13 cellular contexts compared by ENCODE assay signal in the genomic region with DNA sequence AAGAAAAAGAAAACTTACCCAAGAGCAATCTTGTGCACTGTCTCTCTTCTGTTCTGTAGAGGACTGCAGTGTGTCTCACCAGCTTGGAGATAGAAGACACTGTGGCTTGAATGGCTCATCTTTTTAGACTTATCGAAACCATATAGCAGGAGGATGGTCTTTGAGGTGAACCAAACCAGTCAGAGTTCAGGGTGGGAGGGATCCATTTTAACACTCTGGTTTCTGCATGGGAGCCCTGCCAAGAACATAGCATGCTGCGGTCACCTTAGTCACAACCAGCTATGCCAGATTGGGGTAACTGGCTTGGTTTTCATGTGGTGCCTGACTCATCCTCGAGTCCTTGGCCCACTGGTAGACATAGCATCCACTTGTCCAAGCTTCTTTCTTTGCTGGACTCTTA.
A peak's percentile ranks its signal among the peaks of the same experiment; 100 is the strongest.
DNase-seq lines count a peak whose midpoint lies in the region; ATAC-seq and TF ChIP-seq lines count a peak whose summit lies in the region.
"Had no signal": no experiment of that assay in that cellular context is flagged by ENCODE, and none has a peak within 500 bp of the region (broad histone marks: within the 10 kb centered on the region; RNA-seq: fewer than 3 reads in every experiment).

No MANE protein-coding gene starts in this region.

- H3K27ac ChIP-seq in breast epithelium: no peak overlapping the region
- no peak overlapping the region for H3K27ac ChIP-seq in naive thymus-derived CD4-positive, alpha-beta T cell (ENCODE audit: low read depth, low read length)
- H3K27ac ChIP-seq: WERI-Rb-1 had no signal

- no peak overlapping the region for H3K27ac Mint-ChIP-seq in MCF 10A (ENCODE audit: low read depth, unreplicated experiment)
- H3K27ac Mint-ChIP-seq in naive thymus-derived CD4-positive, alpha-beta T cell: no peak overlapping the region
- no peak overlapping the region for H3K27ac Mint-ChIP-seq in activated CD4-positive, alpha-beta T cell treated with anti-CD3 and anti-CD28 coated beads for 36 hours
- H3K27ac Mint-ChIP-seq: activated T-helper 2 cell treated with anti-CD3 and anti-CD28 coated beads, Interferon-gamma antibody, Interleukin-2, Interleukin-4, amounts not matched to agents 10 μg/mL and 5 μg/mL and 100 μg/mL, durations not matched to agents 14 hours and 24 hours and 36 hours; nephron had no signal

- H3K27me3 Mint-ChIP-seq in MCF 10A (ENCODE audit: insufficient read depth, unreplicated experiment): no peaks in the 10 kb centered on the region
- peaks cover 0 to 18% (median 5%) of the 10 kb centered on the region in 5 donors for H3K27me3 Mint-ChIP-seq in naive thymus-derived CD4-positive, alpha-beta T cell
- H3K27me3 Mint-ChIP-seq in activated CD4-positive, alpha-beta T cell treated with anti-CD3 and anti-CD28 coated beads for 36 hours: peaks cover 2% of the 10 kb centered on the region

- H3K4me1 ChIP-seq in breast epithelium: no peaks in the 10 kb centered on the region
- H3K4me1 ChIP-seq in naive thymus-derived CD4-positive, alpha-beta T cell (ENCODE audit: control insufficient read depth in 2 of 2, insufficient read depth in 2 of 2, low read length in 2 of 2): no peaks in the 10 kb centered on the region

- peaks cover 7% of the 10 kb centered on the region for H3K36me3 Mint-ChIP-seq in MCF 10A (ENCODE audit: insufficient read depth, unreplicated experiment)
- no peaks in the 10 kb centered on the region for H3K36me3 Mint-ChIP-seq in naive thymus-derived CD4-positive, alpha-beta T cell
- H3K36me3 Mint-ChIP-seq in activated CD4-positive, alpha-beta T cell treated with anti-CD3 and anti-CD28 coated beads for 36 hours (ENCODE audit: low read depth): no peaks in the 10 kb centered on the region

- H3K4me1 Mint-ChIP-seq in MCF 10A (ENCODE audit: insufficient read depth, unreplicated experiment): peaks cover 10% of the 10 kb centered on the region
- H3K4me1 Mint-ChIP-seq in naive thymus-derived CD4-positive, alpha-beta T cell: no peaks in the 10 kb centered on the region
- no peaks in the 10 kb centered on the region for H3K4me1 Mint-ChIP-seq in activated CD4-positive, alpha-beta T cell treated with anti-CD3 and anti-CD28 coated beads for 36 hours

- H3K4me3 ChIP-seq in breast epithelium (no peak overlapping the region), fibroblast of mammary gland (ENCODE audit: control insufficient read depth, low read depth, low read length) (peak overlapping the region; percentile 15)
- no peak overlapping the region for H3K4me3 ChIP-seq in naive thymus-derived CD4-positive, alpha-beta T cell (ENCODE audit: low read length)

- H3K36me3 ChIP-seq in breast epithelium: no peaks in the 10 kb centered on the region
- no peaks in the 10 kb centered on the region for H3K36me3 ChIP-seq in naive thymus-derived CD4-positive, alpha-beta T cell (ENCODE audit: control insufficient read depth in 2 of 3, insufficient read depth in 3 of 3, low read length in 3 of 3)
- H3K36me3 ChIP-seq: WERI-Rb-1 had no signal

- H3K9me3 ChIP-seq in breast epithelium: no peaks in the 10 kb centered on the region
- no peaks in the 10 kb centered on the region for H3K9me3 ChIP-seq in naive thymus-derived CD4-positive, alpha-beta T cell (ENCODE audit: control insufficient read depth in 2 of 3, low read length in 3 of 3)

- peak; percentile 95 for ATAC-seq in SK-N-SH treated with all-trans-retinoic acid at 6 μM for 48 hours
- ATAC-seq in HG03045 (IDR thresholded peaks at IDR 0.05; ENCODE audit: unreplicated experiment): no peak
- ATAC-seq in naive thymus-derived CD4-positive, alpha-beta T cell: no peak
- no peak for ATAC-seq in activated CD4-positive, alpha-beta T cell treated with anti-CD3 and anti-CD28 coated beads for 36 hours

- H3K27me3 ChIP-seq in breast epithelium: no peaks in the 10 kb centered on the region
- H3K27me3 ChIP-seq in naive thymus-derived CD4-positive, alpha-beta T cell (ENCODE audit: control insufficient read depth in 2 of 2, insufficient read depth in 2 of 2, low read length in 2 of 2): no peaks in the 10 kb centered on the region

- POLR2A ChIA-PET in MCF 10A (lab: Yijun Ruan, JAX): interaction anchor here (0.6 kb wide), 2 partner anchors 135 to 137 kb away, joined by 3 to 4 read pairs; no protein-coding TSS in a partner anchor
- POLR2A ChIA-PET in naive thymus-derived CD4-positive, alpha-beta T cell (lab: Charles Lee): no interaction called here
- POLR2A ChIA-PET in activated CD4-positive, alpha-beta T cell treated with anti-CD3 and anti-CD28 coated beads for 36 hours (lab: Charles Lee): no interaction called here

- TF ChIP-seq CTCF in MCF 10A (IDR thresholded peaks at IDR 0.05; ENCODE audit: unreplicated experiment) (no peak), breast epithelium (IDR thresholded peaks at IDR 0.05) (no peak), fibroblast of mammary gland (conservative IDR thresholded peaks at IDR 0.05; ENCODE audit: control insufficient read depth, insufficient read depth, low read depth, low read length) (no peak)

- no peaks in the 10 kb centered on the region for H3K9me3 Mint-ChIP-seq in MCF 10A (ENCODE audit: unreplicated experiment)
- peaks cover 0 to 8% (median 2%) of the 10 kb centered on the region in 11 donors for H3K9me3 Mint-ChIP-seq in naive thymus-derived CD4-positive, alpha-beta T cell
- no peaks in the 10 kb centered on the region for H3K9me3 Mint-ChIP-seq in activated CD4-positive, alpha-beta T cell treated with anti-CD3 and anti-CD28 coated beads for 36 hours (ENCODE audit: low read depth)
- H3K9me3 Mint-ChIP-seq: activated T-helper 2 cell treated with anti-CD3 and anti-CD28 coated beads, Interferon-gamma antibody, Interleukin-2, Interleukin-4, amounts not matched to agents 10 μg/mL and 5 μg/mL and 100 μg/mL, durations not matched to agents 14 hours and 24 hours and 36 hours; nephron had no signal

- no peak overlapping the region for H3K4me3 Mint-ChIP-seq in MCF 10A (ENCODE audit: unreplicated experiment)
- no peak overlapping the region for H3K4me3 Mint-ChIP-seq in naive thymus-derived CD4-positive, alpha-beta T cell
- no peak overlapping the region for H3K4me3 Mint-ChIP-seq in activated CD4-positive, alpha-beta T cell treated with anti-CD3 and anti-CD28 coated beads for 36 hours
- H3K4me3 Mint-ChIP-seq: nephron had no signal

- no peak for TF ChIP-seq POLR2A in breast epithelium (IDR thresholded peaks at IDR 0.05)

- peak; percentile 99 for DNase-seq in MCF 10A (ENCODE audit: unreplicated experiment)
- DNase-seq in breast epithelium (ENCODE audit: low spot score in 2 of 2): no peak
- peak; percentile 100 for DNase-seq in fibroblast of mammary gland (ENCODE audit: low read depth)
- DNase-seq in naive thymus-derived CD4-positive, alpha-beta T cell: no peak
- no peak for DNase-seq in activated CD4-positive, alpha-beta T cell treated with anti-CD3 and anti-CD28 coated beads for 36 hours
- DNase-seq in T-helper 2 cell: no peak
- DNase-seq: 8988T, NCI-H146, WERI-Rb-1 had no signal

- CTCF ChIA-PET in MCF 10A (lab: Yijun Ruan, JAX): interaction anchor here (0.7 to 1.0 kb wide), 2 partner anchors 39 to 137 kb away, joined by 3 read pairs; no protein-coding TSS in a partner anchor
- CTCF ChIA-PET in naive thymus-derived CD4-positive, alpha-beta T cell (lab: Charles Lee): no interaction called here
- CTCF ChIA-PET in activated CD4-positive, alpha-beta T cell treated with anti-CD3 and anti-CD28 coated beads for 36 hours (lab: Charles Lee): interaction anchor here (0.6 kb wide), 1 partner anchor 158 kb away, joined by 3 read pairs; no protein-coding TSS in a partner anchor

- no TSS peak for BruUV-seq in MCF 10A (replicated peaks; lab: Mats Ljungman, UMichigan)

- intact Hi-C loops in MCF 10A (cut with micrococcal nuclease) (no loop called here), breast epithelium (cut with DNase I; ENCODE audit: low total_unique reads) (no loop called here)
- intact Hi-C loops in naive thymus-derived CD4-positive, alpha-beta T cell (cut with micrococcal nuclease): no loop called here
- intact Hi-C loops in activated CD4-positive, alpha-beta T cell treated with anti-CD3 and anti-CD28 coated beads for 36 hours (cut with DNase I, micrococcal nuclease): no loop called here

TF ChIP-seq in SK-N-SH treated with all-trans-retinoic acid at 6 μM for 48 hours, 23 proteins besides CTCF, POLR2A, EP300 and RAD21:
- TF ChIP-seq ZFP3 (CRISPR knock-in tag; IDR thresholded peaks at IDR 0.05): 0 out of 2 replicates have a peak, but pooled peaks have one; percentile 17
- TF ChIP-seq ESRRG (CRISPR knock-in tag; IDR thresholded peaks at IDR 0.05): no peak
- TF ChIP-seq CSDC2 (CRISPR knock-in tag; IDR thresholded peaks at IDR 0.05): 0 out of 2 replicates have a peak, but pooled peaks have one; percentile 22
- TF ChIP-seq ZNF8 (CRISPR knock-in tag; IDR thresholded peaks at IDR 0.05): no peak

Comparison
In these comparisons a context has a peak if more than half of its experiments do, and no peak if none do; other contexts are left out.
1. DNase-seq: peak in MCF 10A (single experiment) and fibroblast of mammary gland (single experiment); none in breast epithelium (0 of 2), naive thymus-derived CD4-positive, alpha-beta T cell (0 of 9), activated CD4-positive, alpha-beta T cell treated with anti-CD3 and anti-CD28 coated beads for 36 hours (single experiment) and T-helper 2 cell (0 of 5).